ENCODE assay signal across 20 cellular contexts in the genomic region with DNA sequence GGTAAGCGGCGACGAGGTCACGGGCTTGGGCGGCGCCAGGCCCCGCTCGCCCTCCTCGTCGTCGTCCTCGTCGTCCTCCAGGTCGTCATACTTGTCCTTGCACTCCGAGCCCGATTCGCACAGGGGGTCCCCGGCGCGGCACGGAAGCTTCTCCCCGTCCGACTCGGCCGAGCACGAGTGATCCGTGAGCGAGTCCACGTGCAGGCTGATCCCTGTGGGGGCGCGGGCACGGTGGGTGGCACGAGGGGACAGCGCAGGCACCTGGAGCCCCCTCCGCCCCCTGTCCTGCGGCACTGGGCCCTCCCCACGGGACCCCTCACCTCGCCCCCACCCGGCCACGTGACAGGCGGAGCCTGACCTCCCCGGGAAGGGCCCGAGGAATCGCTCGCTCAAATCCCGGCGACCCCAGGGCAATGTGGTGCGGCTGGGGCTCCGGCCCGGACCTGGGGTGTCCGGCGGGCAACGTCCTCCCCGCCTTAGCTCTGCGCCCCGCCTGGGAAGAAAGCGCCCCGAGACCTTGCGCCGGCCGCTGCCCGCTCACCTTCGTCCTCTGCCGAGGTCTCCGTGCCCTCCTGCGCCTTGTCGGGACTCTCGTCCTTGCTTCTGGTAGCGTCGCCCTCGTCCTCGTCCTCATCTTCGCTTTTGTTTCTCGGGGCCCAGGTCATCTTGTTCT. TPM values are rescaled to one million over a fixed set of nuclear protein-coding genes. Genes with fewer than 3 reads are reported as not detected.
DNase-seq lines count a peak whose midpoint lies in the region; ATAC-seq, FAIRE-seq and TF ChIP-seq lines count a peak whose summit lies in the region.
"Had no signal": no experiment of that assay in that cellular context is flagged by ENCODE, and none has a peak within 500 bp of the region (broad histone marks: within the 10 kb centered on the region; RNA-seq: fewer than 3 reads in every experiment).

No MANE protein-coding gene starts in this region.

- no peaks in the 10 kb centered on the region for H3K9me3 ChIP-seq in testis
- H3K9me3 ChIP-seq: neutrophil had no signal

- TF ChIP-seq CTCF in bronchial epithelial cell (IDR thresholded peaks at IDR 0.05; ENCODE audit: insufficient read depth, low read length, severe bottlenecking) = no peak
- TF ChIP-seq CTCF in testis (IDR thresholded peaks at IDR 0.05) = no peak

- CTCF ChIA-PET in activated CD8-positive, alpha-beta memory T cell treated with anti-CD3 and anti-CD28 coated beads, Interleukin-2, amount 10 ng/mL, durations not matched to agents 7 days and 5 days (lab: Charles Lee) = no interaction called here

- DNase-seq in activated CD8-positive, alpha-beta memory T cell treated with anti-CD3 and anti-CD28 coated beads, Interleukin-2, amount 10 ng/mL, durations not matched to agents 7 days and 5 days = peak; percentile 15
- no peak for DNase-seq in activated CD8-positive, alpha-beta memory T cell treated with anti-CD3 and anti-CD28 coated beads, Interleukin-2, amount 50 U/mL, for 48 hours
- DNase-seq in bronchial epithelial cell (ENCODE audit: low read depth) (no peak), left kidney (ENCODE audit: low read depth, low spot score) (peak; percentile 19), testis (no peak), NCI-H2227 (lab: John Stamatoyannopoulos, UW; ENCODE audit: unreplicated experiment) (no peak), A172 (ENCODE audit: low spot score) (no peak)
- DNase-seq: activated T-cell treated with anti-CD3 and anti-CD28 coated beads, Interleukin-2, amount 50 U/mL, for 4 hours; DMS53; erythroblast; NCI-H1436 treated with DMSO at 0.1 percent for 48 hours; NCI-H748 treated with DMSO at 0.1 percent for 48 hours; SHP77 treated with DMSO at 0.1 percent for 48 hours; spleen had no signal

- no peak for FAIRE-seq in bronchial epithelial cell (lab: Jason Lieb, UNC)
- FAIRE-seq: GM12878, GM19239, HepG2, urothelium cell line had no signal

- TF ChIP-seq POLR2A in testis (IDR thresholded peaks at IDR 0.05) = no peak

- intact Hi-C loops in testis (cut with DNase I; ENCODE audit: low total_unique reads) = no loop called here

- H3K36me3 Mint-ChIP-seq in activated CD8-positive, alpha-beta memory T cell treated with anti-CD3 and anti-CD28 coated beads, Interleukin-2, amount 10 ng/mL, durations not matched to agents 7 days and 5 days = peaks cover 7% of the 10 kb centered on the region

- H3K27ac ChIP-seq in testis = no peak overlapping the region
- H3K27ac ChIP-seq: neutrophil, spleen had no signal

- peak overlapping the region; percentile 39 for H3K4me3 Mint-ChIP-seq in activated CD8-positive, alpha-beta memory T cell treated with anti-CD3 and anti-CD28 coated beads, Interleukin-2, amount 10 ng/mL, durations not matched to agents 7 days and 5 days
- H3K4me3 Mint-ChIP-seq: activated T-cell treated with anti-CD3 and anti-CD28 coated beads, Interleukin-2, amount 50 U/mL, for 4 hours had no signal

- peak overlapping the region; percentile 89 for H3K4me3 ChIP-seq in bronchial epithelial cell (ENCODE audit: low read depth, low read length)
- peak overlapping the region; percentile 9 to 10 for H3K4me3 ChIP-seq in testis
- H3K4me3 ChIP-seq: GM12878 had no signal

- WGBS in testis, 2 donors = 0 to 14% methylated on average over 1 to 40 of the region's 74 CpGs

- peaks cover 13% of the 10 kb centered on the region for H3K36me3 ChIP-seq in bronchial epithelial cell (ENCODE audit: control insufficient read depth, insufficient read depth, low read length)
- H3K36me3 ChIP-seq in testis (ENCODE audit: low read depth, missing control alignments) = no peaks in the 10 kb centered on the region
- H3K36me3 ChIP-seq: neutrophil, spleen had no signal

- peak overlapping the region; percentile 59 for H3K27ac Mint-ChIP-seq in activated CD8-positive, alpha-beta memory T cell treated with anti-CD3 and anti-CD28 coated beads, Interleukin-2, amount 10 ng/mL, durations not matched to agents 7 days and 5 days

- no peak for ATAC-seq in activated CD8-positive, alpha-beta memory T cell treated with anti-CD3 and anti-CD28 coated beads, Interleukin-2, amount 10 ng/mL, durations not matched to agents 7 days and 5 days
- ATAC-seq in HG03469 (IDR thresholded peaks at IDR 0.05; ENCODE audit: unreplicated experiment) = no peak
- ATAC-seq: activated T-cell treated with anti-CD3 and anti-CD28 coated beads, Interleukin-2, amount 50 U/mL, for 4 hours; GM12878; HepG2 had no signal

- H3K4me1 Mint-ChIP-seq in activated CD8-positive, alpha-beta memory T cell treated with anti-CD3 and anti-CD28 coated beads, Interleukin-2, amount 10 ng/mL, durations not matched to agents 7 days and 5 days = peaks cover 5% of the 10 kb centered on the region

- H3K9me3 Mint-ChIP-seq in activated CD8-positive, alpha-beta memory T cell treated with anti-CD3 and anti-CD28 coated beads, Interleukin-2, amount 10 ng/mL, durations not matched to agents 7 days and 5 days (ENCODE audit: low read depth) = peaks cover 4% of the 10 kb centered on the region

- H3K27me3 ChIP-seq in bronchial epithelial cell (ENCODE audit: control insufficient read depth, insufficient read depth, low read length) (no peaks in the 10 kb centered on the region), testis (no peaks in the 10 kb centered on the region)

- H3K4me1 ChIP-seq in testis = no peaks in the 10 kb centered on the region

- peaks cover 61% of the 10 kb centered on the region for H3K27me3 Mint-ChIP-seq in activated CD8-positive, alpha-beta memory T cell treated with anti-CD3 and anti-CD28 coated beads, Interleukin-2, amount 10 ng/mL, durations not matched to agents 7 days and 5 days

RNA-seq across cellular contexts. Expression of gene IRX2, which starts 2.5 kb away (rescaled TPM):
- not detected for total RNA-seq in activated CD8-positive, alpha-beta memory T cell treated with anti-CD3 and anti-CD28 coated beads, Interleukin-2, amount 10 ng/mL, durations not matched to agents 7 days and 5 days
- total RNA-seq in bronchial epithelial cell = 11.3 and 14.0 TPM in 2 replicates
- total RNA-seq in testis = 10 to 100 TPM in 1 of 2 donors, 1 to 10 TPM in 1; 9.1 to 15.1 TPM
- polyA plus RNA-seq in testis (ENCODE audit: insufficient read depth, low read depth, low replicate concordance) = 2.8 TPM
- total RNA-seq in A172 (2014; rRNA removed; shearing (Covaris generic)) = not detected in 2 replicates
- total RNA-seq: GM12878, HepG2 had no signal
- polyA plus RNA-seq: GM12878, HepG2 had no signal

Comparison
In these comparisons a context has a peak if more than half of its experiments do, and no peak if none do; other contexts are left out.
1. DNase-seq: peak in activated CD8-positive, alpha-beta memory T cell treated with anti-CD3 and anti-CD28 coated beads, Interleukin-2, amount 10 ng/mL, durations not matched to agents 7 days and 5 days (single experiment) and left kidney (single experiment); none in activated CD8-positive, alpha-beta memory T cell treated with anti-CD3 and anti-CD28 coated beads, Interleukin-2, amount 50 U/mL, for 48 hours (single experiment), bronchial epithelial cell (single experiment), testis (single experiment), NCI-H2227 (single experiment) and A172 (single experiment).
2. RNA of gene IRX2, which starts 2.5 kb away (total RNA-seq): 9.1 to 15.1 TPM in testis and 11.3 to 14.0 TPM in bronchial epithelial cell; not detected in activated CD8-positive, alpha-beta memory T cell treated with anti-CD3 and anti-CD28 coated beads, Interleukin-2, amount 10 ng/mL, durations not matched to agents 7 days and 5 days and not detected in A172; every median in the first group is over 10 times any median in the second.